8 cellular contexts compared by ENCODE assay signal in the genomic region with DNA sequence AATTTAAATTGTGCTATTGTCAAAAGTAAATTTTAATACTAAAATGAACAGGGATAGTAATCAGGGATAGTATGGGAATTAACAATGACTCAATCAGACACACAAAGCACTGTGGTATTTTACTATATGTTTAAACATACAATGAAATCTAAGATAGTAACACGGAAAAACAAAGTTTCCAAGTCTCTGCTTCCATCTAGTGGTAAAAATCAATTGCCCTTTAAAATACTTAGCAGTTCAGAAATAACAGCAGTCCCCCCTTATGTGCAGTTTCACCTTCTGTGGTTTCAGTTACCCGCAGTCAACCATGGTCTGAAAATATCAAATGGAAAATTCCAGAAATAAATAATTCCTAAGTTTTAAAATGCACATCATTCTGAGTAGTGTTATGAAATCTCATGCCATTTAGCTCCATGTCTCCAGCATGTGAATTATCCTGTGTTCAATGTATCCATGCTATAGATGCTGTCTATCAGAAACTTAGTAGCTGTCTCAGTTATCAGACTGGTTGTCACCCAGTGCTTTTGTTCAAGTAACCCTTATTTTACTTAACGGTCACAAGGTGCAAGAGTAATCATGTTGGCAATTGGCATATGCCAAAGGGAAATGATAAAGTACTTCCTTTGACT. TPM values are rescaled to one million over a fixed set of nuclear protein-coding genes. Genes with fewer than 3 reads are reported as not detected.
DNase-seq lines count a peak whose midpoint lies in the region; ATAC-seq and TF ChIP-seq lines count a peak whose summit lies in the region.

No MANE protein-coding gene starts in this region.

- TF ChIP-seq RAD21 in neural cell (conservative IDR thresholded peaks at IDR 0.05) = peak; percentile 56

- TF ChIP-seq EP300 in neural cell (conservative IDR thresholded peaks at IDR 0.05; ENCODE audit: poor library complexity, severe bottlenecking) = peak; percentile 41

- H4K20me1 ChIP-seq in neural cell (ENCODE audit: insufficient read depth) = no peaks in the 10 kb centered on the region

- peak; percentile 47 for ATAC-seq in GM21447 (IDR thresholded peaks at IDR 0.05; ENCODE audit: unreplicated experiment)
- no peak for ATAC-seq in HG03025 (IDR thresholded peaks at IDR 0.05; ENCODE audit: low FRiP score, unreplicated experiment)

- no peaks in the 10 kb centered on the region for H3K9me2 ChIP-seq in neural cell (ENCODE audit: insufficient read depth, low read length)

- H3K36me3 ChIP-seq in neural cell (ENCODE audit: insufficient read depth, low read length) = no peaks in the 10 kb centered on the region

- no peaks in the 10 kb centered on the region for H3K79me2 ChIP-seq in neural cell (replicated peaks; ENCODE audit: insufficient read depth, low read length)

- no peaks in the 10 kb centered on the region for H3K27me3 ChIP-seq in neural cell (ENCODE audit: insufficient read depth, low read depth, low read length)

- DNase-seq in DMS53 treated with DMSO at 0.1 percent for 48 hours (lab: John Stamatoyannopoulos, UW; ENCODE audit: unreplicated experiment) (peak; percentile 5), NCI-H2171 treated with DMSO at 0.1 percent for 48 hours (lab: John Stamatoyannopoulos, UW) (peak; percentile 78), astrocyte of the spinal cord (ENCODE audit: low read depth, low spot score) (peak; percentile 35), globus pallidus (ENCODE audit: low spot score) (no peak), pons (ENCODE audit: low spot score) (no peak)

- H3K27ac ChIP-seq in neural cell (ENCODE audit: low read length) = no peak overlapping the region

- H3K9me3 ChIP-seq in neural cell (ENCODE audit: low read length) = no peaks in the 10 kb centered on the region

- H3K4me3 ChIP-seq in astrocyte of the spinal cord (ENCODE audit: low read depth, low read length) = no peak overlapping the region
- no peak overlapping the region for H3K4me3 ChIP-seq in neural cell (ENCODE audit: low read length)

- no peaks in the 10 kb centered on the region for H3F3A ChIP-seq in neural cell (ENCODE audit: insufficient read depth, low read length, poor library complexity, severe bottlenecking)

- no peak overlapping the region for H3K4me2 ChIP-seq in neural cell (ENCODE audit: low read length)

- peak; percentile 50 for TF ChIP-seq CTCF in astrocyte of the spinal cord (IDR thresholded peaks at IDR 0.05; ENCODE audit: low read depth, low read length)
- peak; percentile 63 for TF ChIP-seq CTCF in neural cell (IDR thresholded peaks at IDR 0.05; ENCODE audit: poor library complexity, severe bottlenecking)

- no peak overlapping the region for H3K9ac ChIP-seq in neural cell (ENCODE audit: low read length)

- in situ Hi-C loops in astrocyte of the spinal cord (cut with HindIII; ENCODE audit: low sequenced_read_pairs) = no loop called here

- H2AFZ ChIP-seq in neural cell (ENCODE audit: low read depth, low read length) = no peak overlapping the region

TF ChIP-seq in neural cell, 6 proteins besides CTCF, POLR2A, EP300 and RAD21:
- TF ChIP-seq POLR2AphosphoS5 (IDR thresholded peaks at IDR 0.05) (no peak), EZH2 (IDR thresholded peaks at IDR 0.05; ENCODE audit: borderline replicate concordance, insufficient read depth, low read length, poor library complexity, severe bottlenecking) (no peak), TAF1 (IDR thresholded peaks at IDR 0.05; ENCODE audit: low read depth) (no peak), SMC3 (conservative IDR thresholded peaks at IDR 0.05; ENCODE audit: poor library complexity) (peak; percentile 52), MXI1 (conservative IDR thresholded peaks at IDR 0.05; ENCODE audit: poor library complexity, severe bottlenecking) (no peak)
- TF ChIP-seq, protein P1, sequence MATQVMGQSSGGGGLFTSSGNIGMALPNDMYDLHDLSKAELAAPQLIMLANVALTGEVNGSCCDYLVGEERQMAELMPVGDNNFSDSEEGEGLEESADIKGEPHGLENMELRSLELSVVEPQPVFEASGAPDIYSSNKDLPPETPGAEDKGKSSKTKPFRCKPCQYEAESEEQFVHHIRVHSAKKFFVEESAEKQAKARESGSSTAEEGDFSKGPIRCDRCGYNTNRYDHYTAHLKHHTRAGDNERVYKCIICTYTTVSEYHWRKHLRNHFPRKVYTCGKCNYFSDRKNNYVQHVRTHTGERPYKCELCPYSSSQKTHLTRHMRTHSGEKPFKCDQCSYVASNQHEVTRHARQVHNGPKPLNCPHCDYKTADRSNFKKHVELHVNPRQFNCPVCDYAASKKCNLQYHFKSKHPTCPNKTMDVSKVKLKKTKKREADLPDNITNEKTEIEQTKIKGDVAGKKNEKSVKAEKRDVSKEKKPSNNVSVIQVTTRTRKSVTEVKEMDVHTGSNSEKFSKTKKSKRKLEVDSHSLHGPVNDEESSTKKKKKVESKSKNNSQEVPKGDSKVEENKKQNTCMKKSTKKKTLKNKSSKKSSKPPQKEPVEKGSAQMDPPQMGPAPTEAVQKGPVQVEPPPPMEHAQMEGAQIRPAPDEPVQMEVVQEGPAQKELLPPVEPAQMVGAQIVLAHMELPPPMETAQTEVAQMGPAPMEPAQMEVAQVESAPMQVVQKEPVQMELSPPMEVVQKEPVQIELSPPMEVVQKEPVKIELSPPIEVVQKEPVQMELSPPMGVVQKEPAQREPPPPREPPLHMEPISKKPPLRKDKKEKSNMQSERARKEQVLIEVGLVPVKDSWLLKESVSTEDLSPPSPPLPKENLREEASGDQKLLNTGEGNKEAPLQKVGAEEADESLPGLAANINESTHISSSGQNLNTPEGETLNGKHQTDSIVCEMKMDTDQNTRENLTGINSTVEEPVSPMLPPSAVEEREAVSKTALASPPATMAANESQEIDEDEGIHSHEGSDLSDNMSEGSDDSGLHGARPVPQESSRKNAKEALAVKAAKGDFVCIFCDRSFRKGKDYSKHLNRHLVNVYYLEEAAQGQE (IDR thresholded peaks at IDR 0.05; ENCODE audit: borderline replicate concordance) = no peak

RNA-seq across cellular contexts. Expression of a gene that starts 58.5 kb away (rescaled TPM):
- polyA plus RNA-seq in neural cell = 54.7 and 58.2 TPM in 2 replicates
- 41.4 and 56.8 TPM in 2 replicates for polyA minus RNA-seq in neural cell

Comparison
In these comparisons a context has a peak if more than half of its experiments do, and no peak if none do; other contexts are left out.
1. DNase-seq: peak in DMS53 treated with DMSO at 0.1 percent for 48 hours (single experiment), NCI-H2171 treated with DMSO at 0.1 percent for 48 hours (single experiment) and astrocyte of the spinal cord (single experiment); none in globus pallidus (single experiment) and pons (single experiment).